Comparison of ENCODE assay signal across 9 cellular contexts in the genomic region with DNA sequence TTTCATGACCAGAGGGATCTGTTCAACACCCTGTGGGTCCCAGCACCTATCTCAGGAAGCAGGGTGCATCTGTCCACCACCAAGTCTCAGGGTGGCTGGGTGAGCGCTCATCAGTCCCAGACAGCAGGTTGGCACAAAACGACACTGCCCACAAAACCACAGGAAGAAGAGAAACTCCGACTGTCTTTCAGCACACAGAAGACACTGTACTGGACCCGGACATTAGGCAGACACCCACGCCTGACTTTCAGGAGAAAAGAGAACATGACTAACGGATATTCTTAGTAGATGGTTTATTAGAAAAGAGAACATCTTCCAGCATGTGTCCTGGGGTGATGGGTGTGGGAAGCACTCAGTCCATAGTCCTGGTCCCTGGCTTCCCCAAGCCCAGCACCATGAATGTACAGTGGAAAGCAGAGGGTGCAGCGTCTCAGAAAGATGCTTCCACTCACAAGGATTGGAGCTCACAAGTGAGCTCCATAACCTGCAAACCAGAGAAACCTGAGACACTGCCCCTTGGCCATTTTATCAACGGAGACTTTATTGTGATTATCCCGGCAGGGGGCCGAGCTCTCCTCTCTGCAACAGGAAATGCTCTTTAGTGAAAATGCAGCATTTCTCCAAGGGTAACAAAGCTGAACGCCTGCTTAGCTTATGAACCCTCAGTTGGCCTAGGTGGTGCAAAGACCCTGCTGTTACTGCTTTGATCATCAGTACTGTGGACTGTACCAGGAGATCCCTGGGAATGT. TPM values are rescaled to one million over a fixed set of nuclear protein-coding genes. Genes with fewer than 3 reads are reported as not detected.
DNase-seq lines count a peak whose midpoint lies in the region; ATAC-seq and TF ChIP-seq lines count a peak whose summit lies in the region.
"Had no signal": no experiment of that assay in that cellular context is flagged by ENCODE, and none has a peak within 500 bp of the region (broad histone marks: within the 10 kb centered on the region; RNA-seq: fewer than 3 reads in every experiment).

No MANE protein-coding gene starts in this region.

- no peak for TF ChIP-seq CTCF in tibial nerve (IDR thresholded peaks at IDR 0.05)

- no peak overlapping the region for H3K4me3 ChIP-seq in tibial nerve
- H3K4me3 ChIP-seq: thoracic aorta had no signal

- peak; percentile 44 for ATAC-seq in GM18508 (IDR thresholded peaks at IDR 0.05; ENCODE audit: insufficient read depth, unreplicated experiment)
- peak; percentile 65 for ATAC-seq in HG02943 (IDR thresholded peaks at IDR 0.05; ENCODE audit: low read depth, unreplicated experiment)

- WGBS in tibial nerve, 2 donors: 57 to 70% methylated on average over 11 of the region's 11 CpGs

- H3K4me1 ChIP-seq in tibial nerve: peaks cover 0 to 34% (median 8%) of the 10 kb centered on the region in 4 donors

- peak; percentile 48 for DNase-seq in SKM-1 treated with dmso at 0.1 percent for 144 hours (lab: John Stamatoyannopoulos, UW; ENCODE audit: unreplicated experiment)
- peak; percentile 28 for DNase-seq in activated naive CD8-positive, alpha-beta T cell treated with anti-CD3 and anti-CD28 coated beads, Interleukin-2, amount 50 U/mL, for 16 hours (ENCODE audit: low read depth, low spot score)
- DNase-seq in pons (ENCODE audit: low spot score): peak; percentile 70
- DNase-seq in tibial nerve (ENCODE audit: low spot score in 2 of 2): no peak
- DNase-seq in SW480 (ENCODE audit: low spot score): no peak
- no peak for DNase-seq in NCI-H524 (lab: John Stamatoyannopoulos, UW)

- peak overlapping the region in 2 of 4 donors; percentile 13 to 86 for H3K27ac ChIP-seq in tibial nerve
- H3K27ac ChIP-seq: thoracic aorta had no signal

- H3K36me3 ChIP-seq in tibial nerve: no peaks in the 10 kb centered on the region
- H3K36me3 ChIP-seq: thoracic aorta had no signal

- peak in 1 of 2 donors; percentile 46 for TF ChIP-seq EP300 in tibial nerve (IDR thresholded peaks at IDR 0.05)

- H3K27me3 ChIP-seq in tibial nerve: no peaks in the 10 kb centered on the region

- no peaks in the 10 kb centered on the region for H3K9me3 ChIP-seq in tibial nerve
- H3K9me3 ChIP-seq: thoracic aorta had no signal

- no peak for TF ChIP-seq POLR2A in tibial nerve (IDR thresholded peaks at IDR 0.05)

RNA-seq across cellular contexts. Expression of gene LCP2, which starts 35.8 kb away (rescaled TPM):
- 10 to 100 TPM; 27.5 to 53.8 (median 47.3) TPM for total RNA-seq in tibial nerve

RNA-seq across cellular contexts. Expression of gene KCNMB1, which starts 55.8 kb away (rescaled TPM):
- 1 to 10 TPM in 3 of 4 donors, under 1 TPM in 1; 0.22 to 1.8 (median 1.1) TPM for total RNA-seq in tibial nerve

Comparison
In these comparisons a context has a peak if more than half of its experiments do, and no peak if none do; other contexts are left out.
1. DNase-seq: peak in SKM-1 treated with dmso at 0.1 percent for 144 hours (single experiment), activated naive CD8-positive, alpha-beta T cell treated with anti-CD3 and anti-CD28 coated beads, Interleukin-2, amount 50 U/mL, for 16 hours (single experiment) and pons (single experiment); none in tibial nerve (0 of 2), SW480 (single experiment) and NCI-H524 (0 of 2).